ENCODE assay signal across 18 cellular contexts in genomic region chr2:178531161-178531560, GRCh38. TPM values are rescaled to one million over a fixed set of nuclear protein-coding genes. Genes with fewer than 3 reads are reported as not detected.
DNase-seq lines count a peak whose midpoint lies in the region; ATAC-seq, FAIRE-seq and TF ChIP-seq lines count a peak whose summit lies in the region.
"Had no signal": no experiment of that assay in that cellular context is flagged by ENCODE, and none has a peak within 500 bp of the region (broad histone marks: within the 10 kb centered on the region; RNA-seq: fewer than 3 reads in every experiment).

No MANE protein-coding gene starts in this region.

- H3K9me3 ChIP-seq in spleen (no peaks in the 10 kb centered on the region), tibial nerve (no peaks in the 10 kb centered on the region)
- H3K9me3 ChIP-seq: Caco-2, Peyer's patch had no signal

- TF ChIP-seq POLR2A in spleen (IDR thresholded peaks at IDR 0.05) (no peak), GM12892 (IDR thresholded peaks at IDR 0.05; ENCODE audit: low read depth, low read length) (no peak), tibial nerve (IDR thresholded peaks at IDR 0.05) (no peak)

- CTCF ChIA-PET in activated naive CD4-positive, alpha-beta T cell treated with anti-CD3 and anti-CD28 coated beads for 36 hours (lab: Charles Lee): no interaction called here
- CTCF ChIA-PET in activated naive CD4-positive, alpha-beta T cell treated with anti-CD3 and anti-CD28 coated beads, Interleukin-2, amount 10 ng/mL, durations not matched to agents 7 days and 5 days (lab: Charles Lee): interaction anchor here (1.0 kb wide), 1 partner anchor 46 kb away, joined by 3 read pairs; no protein-coding TSS in a partner anchor

- no peak for TF ChIP-seq EP300 in tibial nerve (IDR thresholded peaks at IDR 0.05)

- peak; percentile 2 for ATAC-seq in GM21723 (IDR thresholded peaks at IDR 0.05; ENCODE audit: unreplicated experiment)
- no peak for ATAC-seq in activated T-helper 17 cell treated with anti-CD3 and anti-CD28 coated beads, Interleukin-2, amount 50 U/mL, for 72 hours (replicated peaks)
- ATAC-seq: WTC11 had no signal

- H3K4me3 ChIP-seq in spleen (peak overlapping the region in 2 of 8 donors; percentile 0 to 48), tibial nerve (no peak overlapping the region)
- H3K4me3 ChIP-seq: GM23248, Peyer's patch had no signal

- H3K4me1 ChIP-seq in spleen (peaks cover 0 to 56% (median 10%) of the 10 kb centered on the region in 6 donors), tibial nerve (no peaks in the 10 kb centered on the region)
- H3K4me1 ChIP-seq: Caco-2, Peyer's patch had no signal

- no peaks in the 10 kb centered on the region for H3K27me3 ChIP-seq in spleen (replicated peaks in 1 of 7)
- H3K27me3 ChIP-seq in tibial nerve: no peaks in the 10 kb centered on the region
- H3K27me3 ChIP-seq: Peyer's patch had no signal

- peak overlapping the region; percentile 15 for H3K27ac Mint-ChIP-seq in activated naive CD4-positive, alpha-beta T cell treated with anti-CD3 and anti-CD28 coated beads for 36 hours
- no peak overlapping the region for H3K27ac Mint-ChIP-seq in activated naive CD4-positive, alpha-beta T cell treated with anti-CD3 and anti-CD28 coated beads, Interleukin-2, amount 10 ng/mL, durations not matched to agents 7 days and 5 days
- peak overlapping the region; percentile 18 for H3K27ac Mint-ChIP-seq in activated T-helper 17 cell treated with anti-CD3 and anti-CD28 coated beads, Interleukin-2, amount 50 U/mL, for 72 hours
- H3K27ac Mint-ChIP-seq: endodermal cell, WTC11 had no signal

- H3K36me3 ChIP-seq in spleen: peaks cover 0 to 64% (median 30%) of the 10 kb centered on the region in 6 donors
- H3K36me3 ChIP-seq in tibial nerve: peaks cover 0 to 56% (median 0%) of the 10 kb centered on the region in 3 donors

- 62 to 79% (median 69%) methylated on average over 12 of the region's 12 CpGs for WGBS in spleen, 5 donors
- 89 to 93% methylated on average over 12 of the region's 12 CpGs for WGBS in tibial nerve, 2 donors

- intact Hi-C loops in activated naive CD4-positive, alpha-beta T cell treated with anti-CD3 and anti-CD28 coated beads for 36 hours (cut with micrococcal nuclease): loop anchor here (2.0 kb wide), 1 partner anchor 52 kb away; the partner anchor contains the start of gene FKBP7
- intact Hi-C loops in spleen (cut with DNase I; ENCODE audit: low total_unique reads): no loop called here

- H3K4me1 Mint-ChIP-seq in activated naive CD4-positive, alpha-beta T cell treated with anti-CD3 and anti-CD28 coated beads for 36 hours (ENCODE audit: low read depth): peaks cover 41% of the 10 kb centered on the region
- peaks cover 16% of the 10 kb centered on the region for H3K4me1 Mint-ChIP-seq in activated naive CD4-positive, alpha-beta T cell treated with anti-CD3 and anti-CD28 coated beads, Interleukin-2, amount 10 ng/mL, durations not matched to agents 7 days and 5 days
- peaks cover 34% of the 10 kb centered on the region for H3K4me1 Mint-ChIP-seq in activated T-helper 17 cell treated with anti-CD3 and anti-CD28 coated beads, Interleukin-2, amount 50 U/mL, for 72 hours
- H3K4me1 Mint-ChIP-seq: endodermal cell, WTC11 had no signal

- no peak for TF ChIP-seq CTCF in spleen (IDR thresholded peaks at IDR 0.05 in 8 of 11, conservative IDR thresholded peaks at IDR 0.05 in 3 of 11)
- TF ChIP-seq CTCF in tibial nerve (IDR thresholded peaks at IDR 0.05): no peak

- no peaks in the 10 kb centered on the region for H3K27me3 Mint-ChIP-seq in activated naive CD4-positive, alpha-beta T cell treated with anti-CD3 and anti-CD28 coated beads for 36 hours (ENCODE audit: low read depth)
- H3K27me3 Mint-ChIP-seq in activated naive CD4-positive, alpha-beta T cell treated with anti-CD3 and anti-CD28 coated beads, Interleukin-2, amount 10 ng/mL, durations not matched to agents 7 days and 5 days: no peaks in the 10 kb centered on the region
- H3K27me3 Mint-ChIP-seq in activated T-helper 17 cell treated with anti-CD3 and anti-CD28 coated beads, Interleukin-2, amount 50 U/mL, for 72 hours: no peaks in the 10 kb centered on the region

- no peak for FAIRE-seq in GM12892 (lab: Jason Lieb, UNC)

- H3K27ac ChIP-seq in spleen (peak overlapping the region in 7 of 8 donors; percentile 62 to 89 (median 84)), tibial nerve (no peak overlapping the region)
- H3K27ac ChIP-seq: GM23248 had no signal

- H3K9me3 Mint-ChIP-seq in activated naive CD4-positive, alpha-beta T cell treated with anti-CD3 and anti-CD28 coated beads for 36 hours: no peaks in the 10 kb centered on the region
- no peaks in the 10 kb centered on the region for H3K9me3 Mint-ChIP-seq in activated naive CD4-positive, alpha-beta T cell treated with anti-CD3 and anti-CD28 coated beads, Interleukin-2, amount 10 ng/mL, durations not matched to agents 7 days and 5 days
- no peaks in the 10 kb centered on the region for H3K9me3 Mint-ChIP-seq in activated T-helper 17 cell treated with anti-CD3 and anti-CD28 coated beads, Interleukin-2, amount 50 U/mL, for 72 hours
- H3K9me3 Mint-ChIP-seq: endodermal cell, WTC11 had no signal

- peaks cover 62% of the 10 kb centered on the region for H3K36me3 Mint-ChIP-seq in activated naive CD4-positive, alpha-beta T cell treated with anti-CD3 and anti-CD28 coated beads for 36 hours (ENCODE audit: low read depth)
- peaks cover 48% of the 10 kb centered on the region for H3K36me3 Mint-ChIP-seq in activated naive CD4-positive, alpha-beta T cell treated with anti-CD3 and anti-CD28 coated beads, Interleukin-2, amount 10 ng/mL, durations not matched to agents 7 days and 5 days
- H3K36me3 Mint-ChIP-seq in activated T-helper 17 cell treated with anti-CD3 and anti-CD28 coated beads, Interleukin-2, amount 50 U/mL, for 72 hours (ENCODE audit: low read depth): peaks cover 79% of the 10 kb centered on the region

- no peak overlapping the region for H3K4me3 Mint-ChIP-seq in activated naive CD4-positive, alpha-beta T cell treated with anti-CD3 and anti-CD28 coated beads for 36 hours
- H3K4me3 Mint-ChIP-seq in activated naive CD4-positive, alpha-beta T cell treated with anti-CD3 and anti-CD28 coated beads, Interleukin-2, amount 10 ng/mL, durations not matched to agents 7 days and 5 days: no peak overlapping the region
- H3K4me3 Mint-ChIP-seq in activated T-helper 17 cell treated with anti-CD3 and anti-CD28 coated beads, Interleukin-2, amount 50 U/mL, for 72 hours: peak overlapping the region; percentile 60
- H3K4me3 Mint-ChIP-seq: endodermal cell, WTC11 had no signal

- no peak for DNase-seq in activated naive CD4-positive, alpha-beta T cell treated with anti-CD3 and anti-CD28 coated beads for 36 hours
- DNase-seq in activated naive CD4-positive, alpha-beta T cell treated with anti-CD3 and anti-CD28 coated beads, Interleukin-2, amount 10 ng/mL, durations not matched to agents 7 days and 5 days: no peak
- DNase-seq in spleen (no peak), GM12892 (ENCODE audit: insufficient read length) (no peak), tibial nerve (ENCODE audit: low spot score in 2 of 2) (no peak), midbrain (lab: John Stamatoyannopoulos, UW) (no peak)
- DNase-seq: Caco-2; endodermal cell; hypothalamus; kidney glomerular epithelial cell; NCI-H1930; NCI-H524; Peyer's patch; stimulated activated CD4-positive, alpha-beta T cell treated with anti-CD3 and anti-CD28 coated beads, Interleukin-12 subunit alpha, Interleukin-12 subunit beta, amount 100 ng/mL, for 4 hours had no signal

RNA-seq across cellular contexts. Expression of gene PLEKHA3, which starts 50.9 kb away (rescaled TPM):
- 10 to 100 TPM; 19.4 to 19.8 TPM for total RNA-seq in activated naive CD4-positive, alpha-beta T cell treated with anti-CD3 and anti-CD28 coated beads for 36 hours
- 10 to 100 TPM; 17.9 to 26.4 TPM for total RNA-seq in activated T-helper 17 cell treated with anti-CD3 and anti-CD28 coated beads, Interleukin-2, amount 50 U/mL, for 72 hours
- total RNA-seq in spleen (10 to 100 TPM; 16.0 to 36.9 (median 24.8) TPM), tibial nerve (10 to 100 TPM in 2 of 4 donors, 1 to 10 TPM in 2; 7.2 to 14.4 (median 10.4) TPM)
- 1 to 10 TPM; 2.0 to 3.8 (median 2.3) TPM for polyA plus RNA-seq in spleen
- 8.4 TPM for polyA plus RNA-seq in GM12892 (2012; ENCODE audit: missing spikeins)

RNA-seq across cellular contexts. Expression of gene FKBP7, which starts 52.8 kb away (rescaled TPM):
- total RNA-seq in activated naive CD4-positive, alpha-beta T cell treated with anti-CD3 and anti-CD28 coated beads for 36 hours: 1 to 10 TPM; 2.2 to 3.1 TPM
- total RNA-seq in activated T-helper 17 cell treated with anti-CD3 and anti-CD28 coated beads, Interleukin-2, amount 50 U/mL, for 72 hours: 1 to 10 TPM; 1.7 to 2.6 TPM
- 1 to 10 TPM; 3.0 to 5.8 (median 3.7) TPM for total RNA-seq in spleen
- polyA plus RNA-seq in spleen: 1 to 10 TPM; 1.8 to 5.1 (median 3.1) TPM
- polyA plus RNA-seq in GM12892 (2012; ENCODE audit: missing spikeins): 7.2 TPM
- total RNA-seq in tibial nerve: 10 to 100 TPM; 12.3 to 26.0 (median 17.5) TPM

Comparison
In these comparisons a context has a peak if more than half of its experiments do, and no peak if none do; other contexts are left out.
1. H3K27ac ChIP-seq: peak in spleen (7 of 8); none in tibial nerve (0 of 4).